Comparison of ENCODE assay signal across 1 cellular context in the genomic region with DNA sequence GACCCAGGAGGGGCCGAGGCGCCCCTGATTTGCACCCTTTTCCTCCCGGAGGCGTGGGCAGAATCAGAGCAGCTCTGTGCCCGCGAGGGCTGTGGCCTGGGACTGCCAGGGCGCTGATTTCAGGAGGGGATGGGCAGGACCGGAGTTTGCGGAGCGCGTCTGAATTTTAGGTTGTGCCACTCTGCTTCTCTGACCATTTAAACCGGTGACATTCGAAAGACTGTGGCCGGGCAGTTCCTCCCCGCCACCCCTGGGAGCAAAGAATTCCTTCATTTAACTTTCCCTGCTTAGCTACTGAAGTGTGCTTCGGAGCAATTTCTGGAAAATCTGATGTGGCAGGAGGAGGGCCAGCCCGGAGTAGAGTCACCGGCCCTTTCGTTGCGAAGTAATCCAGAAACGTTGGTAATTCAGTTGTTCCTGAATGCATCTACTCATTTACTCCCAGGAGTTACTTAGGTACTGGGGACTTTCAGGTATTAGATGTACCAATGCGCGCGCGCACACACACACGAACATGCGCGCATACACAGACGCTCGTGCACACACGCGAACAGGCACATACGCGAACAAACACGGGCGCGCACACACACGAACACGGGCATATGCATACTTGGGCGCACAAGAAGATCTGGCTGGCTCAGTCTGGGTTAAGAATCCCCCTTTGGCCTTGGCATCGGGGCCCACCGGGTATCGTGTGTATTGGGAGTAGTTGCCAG.
A peak's percentile ranks its signal among the peaks of the same experiment; 100 is the strongest.
TF ChIP-seq lines count a peak whose summit lies in the region.

No MANE protein-coding gene starts in this region.

TF ChIP-seq in HepG2, 621 proteins besides CTCF, POLR2A, EP300 and RAD21 (continued from another document and continues in another):
- TF ChIP-seq ZNF788 (CRISPR knock-in tag; IDR thresholded peaks at IDR 0.05; ENCODE audit: borderline replicate concordance) (0 out of 2 replicates have a peak, but pooled peaks have one; percentile 11), REPIN1 (CRISPR knock-in tag; IDR thresholded peaks at IDR 0.05; ENCODE audit: borderline replicate concordance, low read depth) (peak; percentile 54; the same call in 1 of the 2 replicates), MTA1 (CRISPR knock-in tag; IDR thresholded peaks at IDR 0.05; ENCODE audit: borderline replicate concordance) (peak; percentile 67; the same call in 1 of the 2 replicates), MAZ (IDR thresholded peaks at IDR 0.05; ENCODE audit: borderline replicate concordance, low read depth, low read length) (no peak), MAZ (CRISPR knock-in tag; IDR thresholded peaks at IDR 0.05; ENCODE audit: low read depth) (peak; percentile 27), NRL (CRISPR knock-in tag; IDR thresholded peaks at IDR 0.05; ENCODE audit: borderline replicate concordance) (peak; percentile 40; the same call in 1 of the 2 replicates), RBFOX2 (IDR thresholded peaks at IDR 0.05; ENCODE audit: low read depth, low read length) (0 out of 2 replicates have a peak, but pooled peaks have one; percentile 37), ZNF331 (CRISPR knock-in tag; IDR thresholded peaks at IDR 0.05) (0 out of 2 replicates have a peak, but pooled peaks have one; percentile 3), ZNF292 (CRISPR knock-in tag; IDR thresholded peaks at IDR 0.05; ENCODE audit: borderline replicate concordance, low read depth) (peak; percentile 38), ZNF768 (CRISPR knock-in tag; IDR thresholded peaks at IDR 0.05) (no peak), IRF2 (CRISPR knock-in tag; IDR thresholded peaks at IDR 0.05) (no peak), TOPORS (CRISPR knock-in tag; IDR thresholded peaks at IDR 0.05) (no peak), KDM2A (CRISPR knock-in tag; IDR thresholded peaks at IDR 0.05; ENCODE audit: borderline replicate concordance, low read depth) (peak; percentile 19; the same call in 1 of the 2 replicates), ZSCAN9 (CRISPR knock-in tag; IDR thresholded peaks at IDR 0.05; ENCODE audit: borderline replicate concordance) (peak; percentile 21; the same call in 1 of the 2 replicates), ZNF598 (CRISPR knock-in tag; IDR thresholded peaks at IDR 0.05; ENCODE audit: borderline replicate concordance) (no peak), SSRP1 (CRISPR knock-in tag; IDR thresholded peaks at IDR 0.05) (no peak), FOXA3 (CRISPR knock-in tag; IDR thresholded peaks at IDR 0.05) (peak; percentile 13; the same call in 1 of the 2 replicates), ZNF296 (CRISPR knock-in tag; conservative IDR thresholded peaks at IDR 0.05) (no peak), HIVEP1 (CRISPR knock-in tag; IDR thresholded peaks at IDR 0.05) (peak; percentile 53; the same call in 1 of the 2 replicates), ZNF33A (CRISPR knock-in tag; IDR thresholded peaks at IDR 0.05; ENCODE audit: borderline replicate concordance) (no peak), NFE2 (CRISPR knock-in tag; IDR thresholded peaks at IDR 0.05) (0 out of 2 replicates have a peak, but pooled peaks have one; percentile 6), SKI (IDR thresholded peaks at IDR 0.05; ENCODE audit: partially characterized antibody) (no peak), KDM5B (CRISPR knock-in tag; IDR thresholded peaks at IDR 0.05; ENCODE audit: borderline replicate concordance) (peak; percentile 81; the same call in 1 of the 2 replicates), SIX4 (CRISPR knock-in tag; IDR thresholded peaks at IDR 0.05) (0 out of 2 replicates have a peak, but pooled peaks have one; percentile 18), ONECUT2 (CRISPR knock-in tag; IDR thresholded peaks at IDR 0.05) (0 out of 2 replicates have a peak, but pooled peaks have one; percentile 7), SALL1 (CRISPR knock-in tag; IDR thresholded peaks at IDR 0.05) (0 out of 2 replicates have a peak, but pooled peaks have one; percentile 47), MTF2 (CRISPR knock-in tag; IDR thresholded peaks at IDR 0.05; ENCODE audit: borderline replicate concordance) (peak; percentile 92), KAT8 (CRISPR knock-in tag; IDR thresholded peaks at IDR 0.05) (no peak), ARHGAP35 (CRISPR knock-in tag; IDR thresholded peaks at IDR 0.05; ENCODE audit: borderline replicate concordance) (no peak), AGO1 (IDR thresholded peaks at IDR 0.05; ENCODE audit: low read depth, low read length, poor library complexity, severe bottlenecking) (peak; percentile 69), HOXA7 (CRISPR knock-in tag; IDR thresholded peaks at IDR 0.05) (no peak)
- TF ChIP-seq, protein P1, sequence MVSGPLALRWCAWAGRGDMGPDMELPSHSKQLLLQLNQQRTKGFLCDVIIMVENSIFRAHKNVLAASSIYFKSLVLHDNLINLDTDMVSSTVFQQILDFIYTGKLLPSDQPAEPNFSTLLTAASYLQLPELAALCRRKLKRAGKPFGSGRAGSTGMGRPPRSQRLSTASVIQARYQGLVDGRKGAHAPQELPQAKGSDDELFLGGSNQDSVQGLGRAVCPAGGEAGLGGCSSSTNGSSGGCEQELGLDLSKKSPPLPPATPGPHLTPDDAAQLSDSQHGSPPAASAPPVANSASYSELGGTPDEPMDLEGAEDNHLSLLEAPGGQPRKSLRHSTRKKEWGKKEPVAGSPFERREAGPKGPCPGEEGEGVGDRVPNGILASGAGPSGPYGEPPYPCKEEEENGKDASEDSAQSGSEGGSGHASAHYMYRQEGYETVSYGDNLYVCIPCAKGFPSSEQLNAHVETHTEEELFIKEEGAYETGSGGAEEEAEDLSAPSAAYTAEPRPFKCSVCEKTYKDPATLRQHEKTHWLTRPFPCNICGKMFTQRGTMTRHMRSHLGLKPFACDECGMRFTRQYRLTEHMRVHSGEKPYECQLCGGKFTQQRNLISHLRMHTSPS (CRISPR knock-in tag; IDR thresholded peaks at IDR 0.05; ENCODE audit: low read depth), result peak; percentile 14; the same call in 1 of the 2 replicates
- TF ChIP-seq, protein P2, sequence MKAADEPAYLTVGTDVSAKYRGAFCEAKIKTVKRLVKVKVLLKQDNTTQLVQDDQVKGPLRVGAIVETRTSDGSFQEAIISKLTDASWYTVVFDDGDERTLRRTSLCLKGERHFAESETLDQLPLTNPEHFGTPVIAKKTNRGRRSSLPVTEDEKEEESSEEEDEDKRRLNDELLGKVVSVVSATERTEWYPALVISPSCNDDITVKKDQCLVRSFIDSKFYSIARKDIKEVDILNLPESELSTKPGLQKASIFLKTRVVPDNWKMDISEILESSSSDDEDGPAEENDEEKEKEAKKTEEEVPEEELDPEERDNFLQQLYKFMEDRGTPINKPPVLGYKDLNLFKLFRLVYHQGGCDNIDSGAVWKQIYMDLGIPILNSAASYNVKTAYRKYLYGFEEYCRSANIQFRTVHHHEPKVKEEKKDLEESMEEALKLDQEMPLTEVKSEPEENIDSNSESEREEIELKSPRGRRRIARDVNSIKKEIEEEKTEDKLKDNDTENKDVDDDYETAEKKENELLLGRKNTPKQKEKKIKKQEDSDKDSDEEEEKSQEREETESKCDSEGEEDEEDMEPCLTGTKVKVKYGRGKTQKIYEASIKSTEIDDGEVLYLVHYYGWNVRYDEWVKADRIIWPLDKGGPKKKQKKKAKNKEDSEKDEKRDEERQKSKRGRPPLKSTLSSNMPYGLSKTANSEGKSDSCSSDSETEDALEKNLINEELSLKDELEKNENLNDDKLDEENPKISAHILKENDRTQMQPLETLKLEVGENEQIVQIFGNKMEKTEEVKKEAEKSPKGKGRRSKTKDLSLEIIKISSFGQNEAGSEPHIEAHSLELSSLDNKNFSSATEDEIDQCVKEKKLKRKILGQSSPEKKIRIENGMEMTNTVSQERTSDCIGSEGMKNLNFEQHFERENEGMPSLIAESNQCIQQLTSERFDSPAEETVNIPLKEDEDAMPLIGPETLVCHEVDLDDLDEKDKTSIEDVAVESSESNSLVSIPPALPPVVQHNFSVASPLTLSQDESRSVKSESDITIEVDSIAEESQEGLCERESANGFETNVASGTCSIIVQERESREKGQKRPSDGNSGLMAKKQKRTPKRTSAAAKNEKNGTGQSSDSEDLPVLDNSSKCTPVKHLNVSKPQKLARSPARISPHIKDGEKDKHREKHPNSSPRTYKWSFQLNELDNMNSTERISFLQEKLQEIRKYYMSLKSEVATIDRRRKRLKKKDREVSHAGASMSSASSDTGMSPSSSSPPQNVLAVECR (CRISPR knock-in tag; IDR thresholded peaks at IDR 0.05; ENCODE audit: borderline replicate concordance), result peak; percentile 65; the same call in 1 of the 2 replicates
- TF ChIP-seq, protein P3, sequence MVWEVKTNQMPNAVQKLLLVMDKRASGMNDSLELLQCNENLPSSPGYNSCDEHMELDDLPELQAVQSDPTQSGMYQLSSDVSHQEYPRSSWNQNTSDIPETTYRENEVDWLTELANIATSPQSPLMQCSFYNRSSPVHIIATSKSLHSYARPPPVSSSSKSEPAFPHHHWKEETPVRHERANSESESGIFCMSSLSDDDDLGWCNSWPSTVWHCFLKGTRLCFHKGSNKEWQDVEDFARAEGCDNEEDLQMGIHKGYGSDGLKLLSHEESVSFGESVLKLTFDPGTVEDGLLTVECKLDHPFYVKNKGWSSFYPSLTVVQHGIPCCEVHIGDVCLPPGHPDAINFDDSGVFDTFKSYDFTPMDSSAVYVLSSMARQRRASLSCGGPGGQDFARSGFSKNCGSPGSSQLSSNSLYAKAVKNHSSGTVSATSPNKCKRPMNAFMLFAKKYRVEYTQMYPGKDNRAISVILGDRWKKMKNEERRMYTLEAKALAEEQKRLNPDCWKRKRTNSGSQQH (CRISPR knock-in tag; IDR thresholded peaks at IDR 0.05; ENCODE audit: low read depth), result no peak; the same call in 1 of the 2 replicates
- TF ChIP-seq, protein P4, sequence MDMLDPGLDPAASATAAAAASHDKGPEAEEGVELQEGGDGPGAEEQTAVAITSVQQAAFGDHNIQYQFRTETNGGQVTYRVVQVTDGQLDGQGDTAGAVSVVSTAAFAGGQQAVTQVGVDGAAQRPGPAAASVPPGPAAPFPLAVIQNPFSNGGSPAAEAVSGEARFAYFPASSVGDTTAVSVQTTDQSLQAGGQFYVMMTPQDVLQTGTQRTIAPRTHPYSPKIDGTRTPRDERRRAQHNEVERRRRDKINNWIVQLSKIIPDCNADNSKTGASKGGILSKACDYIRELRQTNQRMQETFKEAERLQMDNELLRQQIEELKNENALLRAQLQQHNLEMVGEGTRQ (IDR thresholded peaks at IDR 0.05; ENCODE audit: low read depth, low read length), result no peak
- TF ChIP-seq, protein P4 (CRISPR knock-in tag; IDR thresholded peaks at IDR 0.05; ENCODE audit: borderline replicate concordance), result no peak
- TF ChIP-seq, protein P5, sequence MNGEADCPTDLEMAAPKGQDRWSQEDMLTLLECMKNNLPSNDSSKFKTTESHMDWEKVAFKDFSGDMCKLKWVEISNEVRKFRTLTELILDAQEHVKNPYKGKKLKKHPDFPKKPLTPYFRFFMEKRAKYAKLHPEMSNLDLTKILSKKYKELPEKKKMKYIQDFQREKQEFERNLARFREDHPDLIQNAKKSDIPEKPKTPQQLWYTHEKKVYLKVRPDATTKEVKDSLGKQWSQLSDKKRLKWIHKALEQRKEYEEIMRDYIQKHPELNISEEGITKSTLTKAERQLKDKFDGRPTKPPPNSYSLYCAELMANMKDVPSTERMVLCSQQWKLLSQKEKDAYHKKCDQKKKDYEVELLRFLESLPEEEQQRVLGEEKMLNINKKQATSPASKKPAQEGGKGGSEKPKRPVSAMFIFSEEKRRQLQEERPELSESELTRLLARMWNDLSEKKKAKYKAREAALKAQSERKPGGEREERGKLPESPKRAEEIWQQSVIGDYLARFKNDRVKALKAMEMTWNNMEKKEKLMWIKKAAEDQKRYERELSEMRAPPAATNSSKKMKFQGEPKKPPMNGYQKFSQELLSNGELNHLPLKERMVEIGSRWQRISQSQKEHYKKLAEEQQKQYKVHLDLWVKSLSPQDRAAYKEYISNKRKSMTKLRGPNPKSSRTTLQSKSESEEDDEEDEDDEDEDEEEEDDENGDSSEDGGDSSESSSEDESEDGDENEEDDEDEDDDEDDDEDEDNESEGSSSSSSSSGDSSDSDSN (CRISPR knock-in tag; IDR thresholded peaks at IDR 0.05), result peak; percentile 61
- TF ChIP-seq, protein P6, sequence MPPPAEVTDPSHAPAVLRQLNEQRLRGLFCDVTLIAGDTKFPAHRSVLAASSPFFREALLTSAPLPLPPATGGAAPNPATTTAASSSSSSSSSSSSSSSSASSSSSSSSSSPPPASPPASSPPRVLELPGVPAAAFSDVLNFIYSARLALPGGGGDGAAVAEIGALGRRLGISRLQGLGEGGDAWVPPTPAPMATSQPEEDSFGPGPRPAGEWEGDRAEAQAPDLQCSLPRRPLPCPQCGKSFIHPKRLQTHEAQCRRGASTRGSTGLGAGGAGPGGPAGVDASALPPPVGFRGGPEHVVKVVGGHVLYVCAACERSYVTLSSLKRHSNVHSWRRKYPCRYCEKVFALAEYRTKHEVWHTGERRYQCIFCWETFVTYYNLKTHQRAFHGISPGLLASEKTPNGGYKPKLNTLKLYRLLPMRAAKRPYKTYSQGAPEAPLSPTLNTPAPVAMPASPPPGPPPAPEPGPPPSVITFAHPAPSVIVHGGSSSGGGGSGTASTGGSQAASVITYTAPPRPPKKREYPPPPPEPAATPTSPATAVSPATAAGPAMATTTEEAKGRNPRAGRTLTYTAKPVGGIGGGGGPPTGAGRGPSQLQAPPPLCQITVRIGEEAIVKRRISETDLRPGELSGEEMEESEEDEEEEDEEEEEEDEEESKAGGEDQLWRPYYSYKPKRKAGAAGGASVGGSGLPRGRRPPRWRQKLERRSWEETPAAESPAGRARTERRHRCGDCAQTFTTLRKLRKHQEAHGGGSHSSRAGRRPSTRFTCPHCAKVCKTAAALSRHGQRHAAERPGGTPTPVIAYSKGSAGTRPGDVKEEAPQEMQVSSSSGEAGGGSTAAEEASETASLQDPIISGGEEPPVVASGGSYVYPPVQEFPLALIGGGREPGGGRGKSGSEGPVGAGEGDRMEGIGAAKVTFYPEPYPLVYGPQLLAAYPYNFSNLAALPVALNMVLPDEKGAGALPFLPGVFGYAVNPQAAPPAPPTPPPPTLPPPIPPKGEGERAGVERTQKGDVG (CRISPR knock-in tag; IDR thresholded peaks at IDR 0.05; ENCODE audit: borderline replicate concordance), result no peak
- TF ChIP-seq, protein P7, sequence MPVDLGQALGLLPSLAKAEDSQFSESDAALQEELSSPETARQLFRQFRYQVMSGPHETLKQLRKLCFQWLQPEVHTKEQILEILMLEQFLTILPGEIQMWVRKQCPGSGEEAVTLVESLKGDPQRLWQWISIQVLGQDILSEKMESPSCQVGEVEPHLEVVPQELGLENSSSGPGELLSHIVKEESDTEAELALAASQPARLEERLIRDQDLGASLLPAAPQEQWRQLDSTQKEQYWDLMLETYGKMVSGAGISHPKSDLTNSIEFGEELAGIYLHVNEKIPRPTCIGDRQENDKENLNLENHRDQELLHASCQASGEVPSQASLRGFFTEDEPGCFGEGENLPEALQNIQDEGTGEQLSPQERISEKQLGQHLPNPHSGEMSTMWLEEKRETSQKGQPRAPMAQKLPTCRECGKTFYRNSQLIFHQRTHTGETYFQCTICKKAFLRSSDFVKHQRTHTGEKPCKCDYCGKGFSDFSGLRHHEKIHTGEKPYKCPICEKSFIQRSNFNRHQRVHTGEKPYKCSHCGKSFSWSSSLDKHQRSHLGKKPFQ (CRISPR knock-in tag; IDR thresholded peaks at IDR 0.05; ENCODE audit: insufficient replicate concordance), result peak; percentile 51
- TF ChIP-seq, protein P8, sequence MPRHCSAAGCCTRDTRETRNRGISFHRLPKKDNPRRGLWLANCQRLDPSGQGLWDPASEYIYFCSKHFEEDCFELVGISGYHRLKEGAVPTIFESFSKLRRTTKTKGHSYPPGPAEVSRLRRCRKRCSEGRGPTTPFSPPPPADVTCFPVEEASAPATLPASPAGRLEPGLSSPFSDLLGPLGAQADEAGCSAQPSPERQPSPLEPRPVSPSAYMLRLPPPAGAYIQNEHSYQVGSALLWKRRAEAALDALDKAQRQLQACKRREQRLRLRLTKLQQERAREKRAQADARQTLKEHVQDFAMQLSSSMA (CRISPR knock-in tag; IDR thresholded peaks at IDR 0.05), result no peak
